In the genomic region with DNA sequence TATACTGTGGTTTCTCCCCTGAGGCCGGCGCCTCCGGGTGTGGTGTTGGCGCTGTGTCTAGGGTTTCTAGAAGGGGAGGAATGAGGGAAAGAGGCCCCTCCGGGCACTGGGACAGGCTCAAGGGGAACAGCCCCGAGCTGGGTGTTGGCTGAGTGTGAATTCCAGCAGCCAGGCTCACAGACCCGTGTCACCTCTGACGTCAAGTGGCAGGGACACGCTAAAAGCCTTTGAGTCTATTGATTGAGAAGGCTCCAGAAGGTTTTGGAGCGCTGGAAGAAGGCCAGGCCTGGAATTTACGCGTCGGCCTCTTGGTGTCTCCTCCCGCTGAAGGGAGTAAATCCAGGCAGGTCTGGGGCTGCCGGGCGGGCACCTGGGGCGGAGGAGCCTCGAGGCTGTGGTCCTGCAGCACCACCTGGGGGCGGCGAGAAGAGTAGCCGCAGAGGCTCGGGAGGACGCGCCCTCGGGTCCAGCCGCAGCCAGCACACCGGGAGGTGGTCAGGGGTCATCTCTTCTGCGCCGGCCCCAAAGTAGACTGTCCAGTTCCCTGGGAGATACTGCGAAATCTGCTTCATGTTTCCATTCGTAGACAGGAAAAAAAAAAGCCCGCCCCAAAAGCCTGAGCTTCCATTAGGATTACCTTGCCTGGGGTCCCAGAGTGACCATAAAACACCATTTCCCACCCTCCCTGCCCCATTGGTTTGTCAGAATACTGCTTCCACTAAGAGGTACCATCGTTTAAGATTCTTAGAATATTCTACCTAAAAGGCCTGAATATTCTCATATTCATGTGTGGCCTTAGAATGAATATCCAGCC, we compare ENCODE assay signal across 1 cellular context.
TF ChIP-seq lines count a peak whose summit lies in the region.

No MANE protein-coding gene starts in this region.

TF ChIP-seq in HepG2, 621 proteins besides CTCF, POLR2A, EP300 and RAD21 (continued from another document and continues in another):
- TF ChIP-seq, protein P1, sequence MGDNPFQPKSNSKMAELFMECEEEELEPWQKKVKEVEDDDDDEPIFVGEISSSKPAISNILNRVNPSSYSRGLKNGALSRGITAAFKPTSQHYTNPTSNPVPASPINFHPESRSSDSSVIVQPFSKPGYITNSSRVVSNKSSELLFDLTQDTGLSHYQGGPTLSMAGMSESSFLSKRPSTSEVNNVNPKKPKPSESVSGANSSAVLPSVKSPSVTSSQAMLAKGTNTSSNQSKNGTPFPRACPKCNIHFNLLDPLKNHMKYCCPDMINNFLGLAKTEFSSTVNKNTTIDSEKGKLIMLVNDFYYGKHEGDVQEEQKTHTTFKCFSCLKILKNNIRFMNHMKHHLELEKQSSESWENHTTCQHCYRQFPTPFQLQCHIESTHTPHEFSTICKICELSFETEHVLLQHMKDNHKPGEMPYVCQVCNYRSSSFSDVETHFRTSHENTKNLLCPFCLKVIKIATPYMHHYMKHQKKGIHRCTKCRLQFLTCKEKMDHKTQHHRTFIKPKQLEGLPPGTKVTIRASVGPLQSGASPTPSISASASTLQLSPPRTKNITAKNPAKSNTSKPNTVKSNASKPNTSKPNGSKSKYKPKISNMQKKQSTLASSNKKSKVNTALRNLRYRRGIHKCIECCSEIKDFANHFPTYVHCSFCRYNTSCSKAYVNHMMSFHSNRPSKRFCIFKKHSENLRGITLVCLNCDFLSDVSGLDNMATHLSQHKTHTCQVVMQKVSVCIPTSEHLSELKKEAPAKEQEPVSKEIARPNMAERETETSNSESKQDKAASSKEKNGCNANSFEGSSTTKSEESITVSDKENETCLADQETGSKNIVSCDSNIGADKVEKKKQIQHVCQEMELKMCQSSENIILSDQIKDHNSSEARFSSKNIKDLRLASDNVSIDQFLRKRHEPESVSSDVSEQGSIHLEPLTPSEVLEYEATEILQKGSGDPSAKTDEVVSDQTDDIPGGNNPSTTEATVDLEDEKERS (CRISPR knock-in tag; IDR thresholded peaks at IDR 0.05) = 0 out of 2 replicates have a peak, but pooled peaks have one; percentile 48
- peak; percentile 63 for TF ChIP-seq CREB1 (IDR thresholded peaks at IDR 0.05)
- TF ChIP-seq CREB1 (CRISPR knock-in tag; IDR thresholded peaks at IDR 0.05) = no peak
- peak; percentile 59 for TF ChIP-seq ZFX (CRISPR knock-in tag; IDR thresholded peaks at IDR 0.05; ENCODE audit: low read depth)
- TF ChIP-seq PATZ1 (CRISPR knock-in tag; IDR thresholded peaks at IDR 0.05) = peak; percentile 60
- 0 out of 2 replicates have a peak, but pooled peaks have one; percentile 50 for TF ChIP-seq THAP8 (CRISPR knock-in tag; IDR thresholded peaks at IDR 0.05; ENCODE audit: borderline replicate concordance)
- peak; percentile 80 for TF ChIP-seq RFXAP (CRISPR knock-in tag; IDR thresholded peaks at IDR 0.05; ENCODE audit: borderline replicate concordance)
- peak; percentile 52; the same call in 1 of the 2 replicates for TF ChIP-seq SPEN (CRISPR knock-in tag; IDR thresholded peaks at IDR 0.05; ENCODE audit: low read depth)
- TF ChIP-seq HOXA3 (CRISPR knock-in tag; IDR thresholded peaks at IDR 0.05) = peak; percentile 70
- TF ChIP-seq SSRP1 (CRISPR knock-in tag; IDR thresholded peaks at IDR 0.05) = no peak
- TF ChIP-seq GFI1 (CRISPR knock-in tag; IDR thresholded peaks at IDR 0.05; ENCODE audit: borderline replicate concordance) = 0 out of 2 replicates have a peak, but pooled peaks have one; percentile 16
- TF ChIP-seq, protein P2, sequence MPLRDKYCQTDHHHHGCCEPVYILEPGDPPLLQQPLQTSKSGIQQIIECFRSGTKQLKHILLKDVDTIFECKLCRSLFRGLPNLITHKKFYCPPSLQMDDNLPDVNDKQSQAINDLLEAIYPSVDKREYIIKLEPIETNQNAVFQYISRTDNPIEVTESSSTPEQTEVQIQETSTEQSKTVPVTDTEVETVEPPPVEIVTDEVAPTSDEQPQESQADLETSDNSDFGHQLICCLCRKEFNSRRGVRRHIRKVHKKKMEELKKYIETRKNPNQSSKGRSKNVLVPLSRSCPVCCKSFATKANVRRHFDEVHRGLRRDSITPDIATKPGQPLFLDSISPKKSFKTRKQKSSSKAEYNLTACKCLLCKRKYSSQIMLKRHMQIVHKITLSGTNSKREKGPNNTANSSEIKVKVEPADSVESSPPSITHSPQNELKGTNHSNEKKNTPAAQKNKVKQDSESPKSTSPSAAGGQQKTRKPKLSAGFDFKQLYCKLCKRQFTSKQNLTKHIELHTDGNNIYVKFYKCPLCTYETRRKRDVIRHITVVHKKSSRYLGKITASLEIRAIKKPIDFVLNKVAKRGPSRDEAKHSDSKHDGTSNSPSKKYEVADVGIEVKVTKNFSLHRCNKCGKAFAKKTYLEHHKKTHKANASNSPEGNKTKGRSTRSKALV (CRISPR knock-in tag; IDR thresholded peaks at IDR 0.05) = 0 out of 2 replicates have a peak, but pooled peaks have one; percentile 50
- TF ChIP-seq, protein P3, sequence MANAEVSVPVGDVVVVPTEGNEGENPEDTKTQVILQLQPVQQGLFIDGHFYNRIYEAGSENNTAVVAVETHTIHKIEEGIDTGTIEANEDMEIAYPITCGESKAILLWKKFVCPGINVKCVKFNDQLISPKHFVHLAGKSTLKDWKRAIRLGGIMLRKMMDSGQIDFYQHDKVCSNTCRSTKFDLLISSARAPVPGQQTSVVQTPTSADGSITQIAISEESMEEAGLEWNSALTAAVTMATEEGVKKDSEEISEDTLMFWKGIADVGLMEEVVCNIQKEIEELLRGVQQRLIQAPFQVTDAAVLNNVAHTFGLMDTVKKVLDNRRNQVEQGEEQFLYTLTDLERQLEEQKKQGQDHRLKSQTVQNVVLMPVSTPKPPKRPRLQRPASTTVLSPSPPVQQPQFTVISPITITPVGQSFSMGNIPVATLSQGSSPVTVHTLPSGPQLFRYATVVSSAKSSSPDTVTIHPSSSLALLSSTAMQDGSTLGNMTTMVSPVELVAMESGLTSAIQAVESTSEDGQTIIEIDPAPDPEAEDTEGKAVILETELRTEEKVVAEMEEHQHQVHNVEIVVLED (CRISPR knock-in tag; IDR thresholded peaks at IDR 0.05; ENCODE audit: borderline replicate concordance) = no peak
- TF ChIP-seq MYC (CRISPR knock-in tag; IDR thresholded peaks at IDR 0.05; ENCODE audit: borderline replicate concordance) = peak; percentile 27; the same call in 1 of the 2 replicates
- TF ChIP-seq BCL6 (CRISPR knock-in tag; IDR thresholded peaks at IDR 0.05) = peak; percentile 46; the same call in 1 of the 2 replicates
- TF ChIP-seq KDM5B (CRISPR knock-in tag; IDR thresholded peaks at IDR 0.05; ENCODE audit: borderline replicate concordance) = peak; percentile 73; the same call in 1 of the 2 replicates
- peak; percentile 66; the same call in 1 of the 2 replicates for TF ChIP-seq ZNF784 (CRISPR knock-in tag; IDR thresholded peaks at IDR 0.05; ENCODE audit: borderline replicate concordance)
- TF ChIP-seq GATAD1 (CRISPR knock-in tag; IDR thresholded peaks at IDR 0.05) = peak; percentile 36; the same call in 1 of the 2 replicates
- no peak for TF ChIP-seq DNMT3B (CRISPR knock-in tag; conservative IDR thresholded peaks at IDR 0.05)
- no peak for TF ChIP-seq MNT (IDR thresholded peaks at IDR 0.05)
- TF ChIP-seq UBTF (CRISPR knock-in tag; IDR thresholded peaks at IDR 0.05) = peak; percentile 59
- peak; percentile 86 for TF ChIP-seq ZNF605 (CRISPR knock-in tag; IDR thresholded peaks at IDR 0.05)
- TF ChIP-seq XRCC5 (optimal IDR thresholded peaks at IDR 0.05; ENCODE audit: low read length) = peak; percentile 53
- TF ChIP-seq KLF13 (CRISPR knock-in tag; IDR thresholded peaks at IDR 0.05) = no peak
- no peak for TF ChIP-seq ZZZ3 (CRISPR knock-in tag; IDR thresholded peaks at IDR 0.05; ENCODE audit: borderline replicate concordance)
- no peak for TF ChIP-seq PAXIP1 (CRISPR knock-in tag; conservative IDR thresholded peaks at IDR 0.05)
- peak; percentile 74 for TF ChIP-seq ERF (CRISPR knock-in tag; IDR thresholded peaks at IDR 0.05)
- peak; percentile 47; the same call in 1 of the 2 replicates for TF ChIP-seq CBX5 (CRISPR knock-in tag; IDR thresholded peaks at IDR 0.05; ENCODE audit: borderline replicate concordance)
- TF ChIP-seq ZSCAN9 (CRISPR knock-in tag; IDR thresholded peaks at IDR 0.05; ENCODE audit: borderline replicate concordance) = 0 out of 2 replicates have a peak, but pooled peaks have one; percentile 47
- TF ChIP-seq ZNF205 (CRISPR knock-in tag; IDR thresholded peaks at IDR 0.05) = peak; percentile 56; the same call in 1 of the 2 replicates
